In genomic region chr3:51391075-51391565, GRCh38 we compare ENCODE assay signal across 8 cellular contexts. TPM values are rescaled to one million over a fixed set of nuclear protein-coding genes. Genes with fewer than 3 reads are reported as not detected.
DNase-seq lines count a peak whose midpoint lies in the region; ATAC-seq and TF ChIP-seq lines count a peak whose summit lies in the region.

Gene RBM15B, plus strand, starts transcription at chr3:51391285. Its CDS starts 115 bp downstream, at chr3:51391400.

- in situ Hi-C loops in KBM-7 (cut with MboI; ENCODE audit: low pct_unique_long_range_greater_than_20kb, low sequenced_read_pairs): loop anchor here (25.0 kb wide), 1 partner anchor 729 kb away; the partner anchor contains the start of gene DOCK3
- in situ Hi-C loops in Panc1 (cut with HindIII; ENCODE audit: low pct_unique_long_range_greater_than_20kb, low sequenced_read_pairs): no loop called here

- ATAC-seq in GM21619 (IDR thresholded peaks at IDR 0.05; ENCODE audit: unreplicated experiment) (peak; percentile 88), Panc1 (peak; percentile 94)
- peak; percentile 94 for ATAC-seq in stimulated activated effector memory CD8-positive, alpha-beta T cell treated with anti-CD3 and anti-CD28 coated beads, Interleukin-12 subunit alpha, Interleukin-12 subunit beta, amount 100 ng/mL, for 72 hours

- WGBS in esophagus muscularis mucosa: 3% methylated on average over 33 of the region's 83 CpGs

- H3K27me3 ChIP-seq in Panc1 (ENCODE audit: control insufficient read depth, insufficient read depth, low read length) (no peaks in the 10 kb centered on the region), esophagus muscularis mucosa (no peaks in the 10 kb centered on the region)

- no peak for TF ChIP-seq EP300 in esophagus muscularis mucosa (IDR thresholded peaks at IDR 0.05)

- H3K36me3 ChIP-seq in Panc1 (ENCODE audit: control insufficient read depth, insufficient read depth, low read length) (peaks cover 14% of the 10 kb centered on the region), esophagus muscularis mucosa (peaks cover 37 to 73% (median 61%) of the 10 kb centered on the region in 4 donors)

- no TSS peak for BruUV-seq in Panc1 (replicated peaks; lab: Mats Ljungman, UMichigan)

- no peaks in the 10 kb centered on the region for H3K9me3 Mint-ChIP-seq in stimulated activated effector memory CD8-positive, alpha-beta T cell treated with anti-CD3 and anti-CD28 coated beads, Interleukin-12 subunit alpha, Interleukin-12 subunit beta, amount 100 ng/mL, for 72 hours

- peak; percentile 92 for TF ChIP-seq CTCF in Panc1 (IDR thresholded peaks at IDR 0.05)
- peak; percentile 90 to 93 (median 92) for TF ChIP-seq CTCF in esophagus muscularis mucosa (IDR thresholded peaks at IDR 0.05)

- DNase-seq in DMS53 (lab: John Stamatoyannopoulos, UW) (peak; percentile 92), KBM-7 (peak; percentile 96), Panc1 (ENCODE audit: low read depth, low spot score) (peak; percentile 71), esophagus muscularis mucosa (ENCODE audit: extremely low spot score) (peak; percentile 99), myocyte (ENCODE audit: low read depth) (peak; percentile 96)
- DNase-seq in activated T-cell treated with anti-CD3 and anti-CD28 coated beads, Interleukin-2, amount 50 U/mL, for 48 hours: peak; percentile 98 to 99
- peak; percentile 94 to 97 for DNase-seq in stimulated activated effector memory CD8-positive, alpha-beta T cell treated with anti-CD3 and anti-CD28 coated beads, Interleukin-12 subunit alpha, Interleukin-12 subunit beta, amount 100 ng/mL, for 72 hours (ENCODE audit: low spot score in 2 of 2)

- H3K27ac Mint-ChIP-seq in stimulated activated effector memory CD8-positive, alpha-beta T cell treated with anti-CD3 and anti-CD28 coated beads, Interleukin-12 subunit alpha, Interleukin-12 subunit beta, amount 100 ng/mL, for 72 hours: peak within 1 kb of the TSS; percentile 93

- peaks cover 90% of the 10 kb centered on the region for H3K36me3 Mint-ChIP-seq in stimulated activated effector memory CD8-positive, alpha-beta T cell treated with anti-CD3 and anti-CD28 coated beads, Interleukin-12 subunit alpha, Interleukin-12 subunit beta, amount 100 ng/mL, for 72 hours

- H3K4me3 ChIP-seq in Panc1 (ENCODE audit: low read depth in 2 of 2, low read length in 2 of 2) (peak within 1 kb of the TSS; percentile 57 to 62), esophagus muscularis mucosa (peak within 1 kb of the TSS; percentile 80 to 98 (median 90))

- H3K4me3 Mint-ChIP-seq in stimulated activated effector memory CD8-positive, alpha-beta T cell treated with anti-CD3 and anti-CD28 coated beads, Interleukin-12 subunit alpha, Interleukin-12 subunit beta, amount 100 ng/mL, for 72 hours: peak within 1 kb of the TSS; percentile 68

- H3K4me1 ChIP-seq in Panc1 (ENCODE audit: control insufficient read depth, insufficient read depth, low read length): peaks cover 33% of the 10 kb centered on the region
- H3K4me1 ChIP-seq in esophagus muscularis mucosa: peaks cover 64 to 93% (median 77%) of the 10 kb centered on the region in 4 donors

- peak; percentile 35 for TF ChIP-seq POLR2A in esophagus muscularis mucosa (IDR thresholded peaks at IDR 0.05; ENCODE audit: low read depth)

- intact Hi-C loops in Panc1 (cut with micrococcal nuclease; ENCODE audit: unreplicated experiment): no loop called here
- intact Hi-C loops in esophagus muscularis mucosa (cut with DNase I): loop anchor here (5.0 kb wide), 1 partner anchor 106 kb away; no protein-coding TSS in a partner anchor

- POLR2A ChIA-PET in Panc1 (lab: Charles Lee): no interaction called here

- no peaks in the 10 kb centered on the region for H3K9me3 ChIP-seq in Panc1 (ENCODE audit: control insufficient read depth, insufficient read depth, low read depth, low read length)
- H3K9me3 ChIP-seq in esophagus muscularis mucosa: no peaks in the 10 kb centered on the region

- peak within 1 kb of the TSS; percentile 77 for H3K27ac ChIP-seq in Panc1 (ENCODE audit: low read length)
- peak within 1 kb of the TSS; percentile 89 to 95 (median 93) for H3K27ac ChIP-seq in esophagus muscularis mucosa (replicated peaks in 1 of 4)

- CTCF ChIA-PET in Panc1 (lab: Charles Lee): no interaction called here

- H3K4me1 Mint-ChIP-seq in stimulated activated effector memory CD8-positive, alpha-beta T cell treated with anti-CD3 and anti-CD28 coated beads, Interleukin-12 subunit alpha, Interleukin-12 subunit beta, amount 100 ng/mL, for 72 hours: peaks cover 73% of the 10 kb centered on the region

RNA-seq across cellular contexts. Expression of gene RBM15B, which starts in this region (rescaled TPM):
- total RNA-seq in Panc1 (2021; ENCODE audit: unreplicated experiment): 30.9 TPM
- polyA plus RNA-seq in Panc1 (2012; ENCODE audit: insufficient read length): 30.8 TPM
- total RNA-seq in esophagus muscularis mucosa: 10 to 100 TPM; 27.8 to 50.5 (median 42.6) TPM
- 25.8 and 26.1 TPM in 2 replicates for total RNA-seq in myocyte
- polyA plus RNA-seq in myocyte (2012): 22.9 TPM

Comparison
In these comparisons a context has a peak if more than half of its experiments do, and no peak if none do; other contexts are left out.
1. Peak in every context shown above with its lines: DNase-seq, ATAC-seq, H3K4me3 ChIP-seq and H3K27ac ChIP-seq.